ENCODE assay signal across 8 cellular contexts in genomic region chr5:55994998-55995914, GRCh38. TPM values are rescaled to one million over a fixed set of nuclear protein-coding genes. Genes with fewer than 3 reads are reported as not detected.
DNase-seq lines count a peak whose midpoint lies in the region; ATAC-seq and TF ChIP-seq lines count a peak whose summit lies in the region.

No MANE protein-coding gene starts in this region.

- no peaks in the 10 kb centered on the region for H3K27me3 Mint-ChIP-seq in activated naive CD8-positive, alpha-beta T cell treated with anti-CD3 and anti-CD28 coated beads for 36 hours
- H3K27me3 Mint-ChIP-seq in osteocyte (ENCODE audit: unreplicated experiment): no peaks in the 10 kb centered on the region

- peak overlapping the region; percentile 6 to 87 (median 86) for H3K4me3 ChIP-seq in thyroid gland (replicated peaks in 1 of 3)

- ATAC-seq in HG02642 (IDR thresholded peaks at IDR 0.05; ENCODE audit: poor library complexity, unreplicated experiment): peak; percentile 97
- peak; percentile 95 for ATAC-seq in SK-N-SH treated with all-trans-retinoic acid at 6 μM for 48 hours

- H3K27me3 ChIP-seq in thyroid gland: no peaks in the 10 kb centered on the region

- H3K4me1 ChIP-seq in thyroid gland: peaks cover 27% of the 10 kb centered on the region in 2 donors

- peak; percentile 63 for TF ChIP-seq POLR2A in GM10847 (IDR thresholded peaks at IDR 0.05; ENCODE audit: extremely low read depth, insufficient read length)
- peak in 1 of 2 donors; percentile 94 for TF ChIP-seq POLR2A in thyroid gland (IDR thresholded peaks at IDR 0.05)

- peak overlapping the region; percentile 98 for H3K27ac Mint-ChIP-seq in activated naive CD8-positive, alpha-beta T cell treated with anti-CD3 and anti-CD28 coated beads for 36 hours
- peak overlapping the region; percentile 96 for H3K27ac Mint-ChIP-seq in osteocyte (ENCODE audit: unreplicated experiment)

- H3K36me3 ChIP-seq in thyroid gland: no peaks in the 10 kb centered on the region

- peaks cover 40% of the 10 kb centered on the region for H3K36me3 Mint-ChIP-seq in activated naive CD8-positive, alpha-beta T cell treated with anti-CD3 and anti-CD28 coated beads for 36 hours
- peaks cover 6% of the 10 kb centered on the region for H3K36me3 Mint-ChIP-seq in osteocyte (ENCODE audit: unreplicated experiment)

- intact Hi-C loops in head of caudate nucleus (cut with DNase I) (no loop called here), thyroid gland (cut with DNase I) (no loop called here)

- no peaks in the 10 kb centered on the region for H3K9me3 ChIP-seq in thyroid gland

- H3K4me1 Mint-ChIP-seq in activated naive CD8-positive, alpha-beta T cell treated with anti-CD3 and anti-CD28 coated beads for 36 hours: peaks cover 50% of the 10 kb centered on the region
- peaks cover 62% of the 10 kb centered on the region for H3K4me1 Mint-ChIP-seq in osteocyte (ENCODE audit: unreplicated experiment)

- peak overlapping the region; percentile 96 for H3K4me3 Mint-ChIP-seq in activated naive CD8-positive, alpha-beta T cell treated with anti-CD3 and anti-CD28 coated beads for 36 hours
- H3K4me3 Mint-ChIP-seq in osteocyte (ENCODE audit: unreplicated experiment): peak overlapping the region; percentile 95

- peak overlapping the region; percentile 98 to 99 (median 98) for H3K27ac ChIP-seq in thyroid gland

- WGBS in thyroid gland, 2 donors: 2% methylated on average over 18 to 21 of the region's 70 CpGs

- peaks cover 3% of the 10 kb centered on the region for H3K9me3 Mint-ChIP-seq in activated naive CD8-positive, alpha-beta T cell treated with anti-CD3 and anti-CD28 coated beads for 36 hours
- H3K9me3 Mint-ChIP-seq in osteocyte (ENCODE audit: unreplicated experiment): peaks cover 3% of the 10 kb centered on the region

- DNase-seq in NCI-H1092 treated with DMSO at 0.1 percent for 48 hours (lab: John Stamatoyannopoulos, UW): peak; percentile 89
- DNase-seq in activated naive CD8-positive, alpha-beta T cell treated with anti-CD3 and anti-CD28 coated beads for 36 hours: peak; percentile 99
- DNase-seq in head of caudate nucleus: peak; percentile 96 to 100 (median 99)
- DNase-seq in osteocyte (ENCODE audit: extremely low spot score, unreplicated experiment): peak; percentile 99
- peak; percentile 99 for DNase-seq in thyroid gland

- TF ChIP-seq CTCF in osteocyte (IDR thresholded peaks at IDR 0.05): peak; percentile 29
- peak in 1 of 6 experiments; percentile 15 for TF ChIP-seq CTCF in thyroid gland (IDR thresholded peaks at IDR 0.05)

TF ChIP-seq in SK-N-SH treated with all-trans-retinoic acid at 6 μM for 48 hours, 23 proteins besides CTCF, POLR2A, EP300 and RAD21 (continues in another document):
- TF ChIP-seq POU6F1 (CRISPR knock-in tag; IDR thresholded peaks at IDR 0.05; ENCODE audit: borderline replicate concordance, low read depth) (0 out of 2 replicates have a peak, but pooled peaks have one; percentile 38), RARB (CRISPR knock-in tag; IDR thresholded peaks at IDR 0.05) (no peak), ZNF8 (CRISPR knock-in tag; IDR thresholded peaks at IDR 0.05) (no peak), SNAI2 (CRISPR knock-in tag; IDR thresholded peaks at IDR 0.05) (no peak), GLIS3 (CRISPR knock-in tag; IDR thresholded peaks at IDR 0.05) (no peak), PPARA (CRISPR knock-in tag; IDR thresholded peaks at IDR 0.05; ENCODE audit: borderline replicate concordance) (no peak), ZNF70 (CRISPR knock-in tag; IDR thresholded peaks at IDR 0.05) (no peak), TSHZ2 (CRISPR knock-in tag; IDR thresholded peaks at IDR 0.05) (peak; percentile 6; the same call in 1 of the 2 replicates), TOX (CRISPR knock-in tag; IDR thresholded peaks at IDR 0.05; ENCODE audit: borderline replicate concordance) (no peak), ZC3H10 (CRISPR knock-in tag; IDR thresholded peaks at IDR 0.05) (no peak), TCF4 (CRISPR knock-in tag; IDR thresholded peaks at IDR 0.05; ENCODE audit: borderline replicate concordance) (no peak), CREB5 (CRISPR knock-in tag; IDR thresholded peaks at IDR 0.05; ENCODE audit: low read depth) (no peak), OSR1 (CRISPR knock-in tag; IDR thresholded peaks at IDR 0.05) (no peak), ZFP3 (CRISPR knock-in tag; IDR thresholded peaks at IDR 0.05) (0 out of 2 replicates have a peak, but pooled peaks have one; percentile 18), ZFP30 (CRISPR knock-in tag; IDR thresholded peaks at IDR 0.05) (no peak), BACH2 (CRISPR knock-in tag; IDR thresholded peaks at IDR 0.05; ENCODE audit: borderline replicate concordance) (no peak), ESRRG (CRISPR knock-in tag; IDR thresholded peaks at IDR 0.05) (no peak), PATZ1 (CRISPR knock-in tag; IDR thresholded peaks at IDR 0.05; ENCODE audit: borderline replicate concordance) (peak; percentile 53; the same call in 1 of the 2 replicates), ISL1 (CRISPR knock-in tag; IDR thresholded peaks at IDR 0.05) (no peak), ARNTL (CRISPR knock-in tag; IDR thresholded peaks at IDR 0.05; ENCODE audit: borderline replicate concordance, low read depth) (no peak), ZNF565 (CRISPR knock-in tag; conservative IDR thresholded peaks at IDR 0.05; ENCODE audit: low read depth) (no peak)

RNA-seq across cellular contexts. Expression of gene IL6ST, which starts 0.5 kb away (rescaled TPM):
- total RNA-seq in activated naive CD8-positive, alpha-beta T cell treated with anti-CD3 and anti-CD28 coated beads for 36 hours: 10 to 100 TPM; 47.1 to 58.0 TPM
- total RNA-seq in osteocyte (197 and 211 TPM in 2 replicates), thyroid gland (100 to 1,000 TPM; 280 to 550 (median 359) TPM)

Comparison
In these comparisons a context has a peak if more than half of its experiments do, and no peak if none do; other contexts are left out.
1. Peak in every context shown above with its lines: DNase-seq, ATAC-seq, H3K4me3 ChIP-seq and H3K27ac ChIP-seq.